ENCODE assay signal across 8 cellular contexts in genomic region chr2:239257511-239257937, GRCh38.
DNase-seq lines count a peak whose midpoint lies in the region; ATAC-seq and TF ChIP-seq lines count a peak whose summit lies in the region.

No MANE protein-coding gene starts in this region.

- peak overlapping the region; percentile 37; the same call in 1 of the 2 replicates for H4K5ac ChIP-seq in IMR-90 (ENCODE audit: low read depth, low read length)

- peak overlapping the region; percentile 48; the same call in 1 of the 2 replicates for H3K18ac ChIP-seq in IMR-90 (ENCODE audit: low read depth, low read length)

- peaks cover 78% of the 10 kb centered on the region for H3K4me1 ChIP-seq in CD8-positive, alpha-beta T cell (ENCODE audit: insufficient read depth, low read length)
- peaks cover 12% of the 10 kb centered on the region for H3K4me1 ChIP-seq in IMR-90 (ENCODE audit: control insufficient read depth, insufficient read depth, low read length)

- peak overlapping the region; percentile 67; the same call in 1 of the 2 replicates for H3K23ac ChIP-seq in IMR-90 (ENCODE audit: low read depth, low read length)

- CTCF ChIA-PET in CD8-positive, alpha-beta T cell (lab: Charles Lee) = no interaction called here
- CTCF ChIA-PET in IMR-90 (lab: Yijun Ruan, JAX) = no interaction called here

- no peak overlapping the region; a peak in 1 of 4 replicates for H4K8ac ChIP-seq in IMR-90 (ENCODE audit: low read depth in 2 of 2, low read length in 2 of 2)

- H3K9me1 ChIP-seq in IMR-90 (ENCODE audit: insufficient read depth, low read length) = peaks cover 14% of the 10 kb centered on the region

- H2BK15ac ChIP-seq in IMR-90 (ENCODE audit: low read depth, low read length) = no peak overlapping the region; the same call in 2 of the 3 replicates

- ATAC-seq in CD8-positive, alpha-beta T cell = peak; percentile 60
- ATAC-seq in IMR-90 (ENCODE audit: low read depth) (peak; percentile 90), GM21717 (IDR thresholded peaks at IDR 0.05; ENCODE audit: unreplicated experiment) (no peak), HG03196 (IDR thresholded peaks at IDR 0.05; ENCODE audit: unreplicated experiment) (no peak)

- peaks cover 10% of the 10 kb centered on the region for H3K9me3 Mint-ChIP-seq in CD8-positive, alpha-beta T cell
- H3K9me3 Mint-ChIP-seq in activated T-helper 1 cell treated with anti-CD3 and anti-CD28 coated beads, Interleukin-12 subunit alpha, Interleukin-12 subunit beta, Interleukin-2, Interleukin-4 antibody, amounts not matched to agents 30 ng/mL and 10 ng/mL and 1 ng/mL, durations not matched to agents 14 hours and 24 hours and 36 hours = peaks cover 9% of the 10 kb centered on the region

- H3K14ac ChIP-seq in IMR-90 (replicated peaks; ENCODE audit: low read depth, low read length) = peak overlapping the region; percentile 53; the same call in 1 of the 2 replicates

- no TSS peak for BruUV-seq in IMR-90 (replicated peaks; lab: Mats Ljungman, UMichigan)

- H3K36me3 Mint-ChIP-seq in CD8-positive, alpha-beta T cell = peaks cover 7% of the 10 kb centered on the region
- H3K36me3 Mint-ChIP-seq in activated T-helper 1 cell treated with anti-CD3 and anti-CD28 coated beads, Interleukin-12 subunit alpha, Interleukin-12 subunit beta, Interleukin-2, Interleukin-4 antibody, amounts not matched to agents 30 ng/mL and 10 ng/mL and 1 ng/mL, durations not matched to agents 14 hours and 24 hours and 36 hours (ENCODE audit: low read depth) = peaks cover 35% of the 10 kb centered on the region

- peak overlapping the region; percentile 53 for H3K27ac Mint-ChIP-seq in CD8-positive, alpha-beta T cell
- peak overlapping the region; percentile 51 for H3K27ac Mint-ChIP-seq in activated T-helper 1 cell treated with anti-CD3 and anti-CD28 coated beads, Interleukin-12 subunit alpha, Interleukin-12 subunit beta, Interleukin-2, Interleukin-4 antibody, amounts not matched to agents 30 ng/mL and 10 ng/mL and 1 ng/mL, durations not matched to agents 14 hours and 24 hours and 36 hours

- H3K4me2 ChIP-seq in IMR-90 (ENCODE audit: low read depth, low read length) = peak overlapping the region; percentile 72

- no peaks in the 10 kb centered on the region; the same call in 1 of the 2 replicates for H4K20me1 ChIP-seq in IMR-90 (ENCODE audit: insufficient read depth, low read length)

- no peak overlapping the region for H3K4me3 ChIP-seq in CD8-positive, alpha-beta T cell (ENCODE audit: low read depth, low read length)
- H3K4me3 ChIP-seq in IMR-90 (ENCODE audit: insufficient read depth, low read depth, low read length) = no peak overlapping the region

- peak overlapping the region; percentile 62 for H2AFZ ChIP-seq in IMR-90 (replicated peaks; ENCODE audit: low read length, poor library complexity)

- H3K9ac ChIP-seq in IMR-90 (ENCODE audit: low read depth, low read length) = no peak overlapping the region

- H3K27me3 Mint-ChIP-seq in CD8-positive, alpha-beta T cell (ENCODE audit: low read depth) = no peaks in the 10 kb centered on the region
- H3K27me3 Mint-ChIP-seq in activated T-helper 1 cell treated with anti-CD3 and anti-CD28 coated beads, Interleukin-12 subunit alpha, Interleukin-12 subunit beta, Interleukin-2, Interleukin-4 antibody, amounts not matched to agents 30 ng/mL and 10 ng/mL and 1 ng/mL, durations not matched to agents 14 hours and 24 hours and 36 hours (ENCODE audit: insufficient read depth) = peaks cover 2% of the 10 kb centered on the region

- intact Hi-C loops in CD8-positive, alpha-beta T cell (cut with DNase I, micrococcal nuclease) = loop anchor here in 1 of 2 experiments (5.0 kb wide), 1 partner anchor 45 kb away; no protein-coding TSS in a partner anchor
- intact Hi-C loops in IMR-90 (cut with micrococcal nuclease) = loop anchor here (2.0 kb wide), 1 partner anchor 71 kb away; no protein-coding TSS in a partner anchor
- intact Hi-C loops in activated T-helper 1 cell treated with anti-CD3 and anti-CD28 coated beads, Interleukin-12 subunit alpha, Interleukin-12 subunit beta, Interleukin-2, Interleukin-4 antibody, amounts not matched to agents 30 ng/mL and 10 ng/mL and 1 ng/mL, durations not matched to agents 14 hours and 24 hours and 36 hours (cut with micrococcal nuclease) = no loop called here

- peak overlapping the region; percentile 66; the same call in 1 of the 2 replicates for H2AK5ac ChIP-seq in IMR-90 (ENCODE audit: low read depth, low read length)

- H3K9me3 ChIP-seq in CD8-positive, alpha-beta T cell (ENCODE audit: low read length) = no peaks in the 10 kb centered on the region
- no peaks in the 10 kb centered on the region; the same call in 1 of the 2 replicates for H3K9me3 ChIP-seq in IMR-90 (ENCODE audit: control insufficient read depth, insufficient read depth, low read length)

- H3K27me3 ChIP-seq in CD8-positive, alpha-beta T cell (ENCODE audit: insufficient read depth, low read length) = no peaks in the 10 kb centered on the region
- no peaks in the 10 kb centered on the region for H3K27me3 ChIP-seq in IMR-90 (ENCODE audit: control insufficient read depth, insufficient read depth, low read length)

- TF ChIP-seq RAD21 in IMR-90 (IDR thresholded peaks at IDR 0.05; ENCODE audit: low read length) = 0 out of 2 replicates have a peak, but pooled peaks have one; percentile 25

- peak overlapping the region; percentile 17 for H4K91ac ChIP-seq in IMR-90 (ENCODE audit: insufficient read depth, low read depth, low read length)

- dilution Hi-C loops in IMR-90 (cut with HindIII; ENCODE audit: low sequenced_read_pairs, unreplicated experiment) = no loop called here

- no peak for TF ChIP-seq POLR2A in IMR-90 (IDR thresholded peaks at IDR 0.05; ENCODE audit: low read depth, low read length)

- no peak overlapping the region for H3K27ac ChIP-seq in CD8-positive, alpha-beta T cell (ENCODE audit: low read depth, low read length)
- peak overlapping the region; percentile 72 for H3K27ac ChIP-seq in IMR-90 (ENCODE audit: insufficient read depth, low read length)

- peak overlapping the region; percentile 78 for H2BK120ac ChIP-seq in IMR-90 (ENCODE audit: low read depth, low read length)

- H2BK5ac ChIP-seq in IMR-90 (ENCODE audit: low read depth, low read length, poor library complexity, severe bottlenecking) = peak overlapping the region; percentile 82

- POLR2A ChIA-PET in CD8-positive, alpha-beta T cell (lab: Charles Lee) = interaction anchor here (0.9 kb wide), 1 partner anchor 140 kb away, joined by 3 read pairs; no protein-coding TSS in a partner anchor
- POLR2A ChIA-PET in IMR-90 (lab: Charles Lee; ENCODE audit: unreplicated experiment) = no interaction called here

- H3K36me3 ChIP-seq in CD8-positive, alpha-beta T cell (ENCODE audit: insufficient read depth, low read length) = no peaks in the 10 kb centered on the region
- H3K36me3 ChIP-seq in IMR-90 (ENCODE audit: control insufficient read depth, insufficient read depth, low read length) = no peaks in the 10 kb centered on the region

- in situ Hi-C loops in IMR-90 (cut with MboI; ENCODE audit: low sequenced_read_pairs) = no loop called here

- peaks cover 34 to 77% of the 10 kb centered on the region in 2 experiments for H3K79me1 ChIP-seq in IMR-90 (ENCODE audit: low read depth in 1 of 2, low read length in 2 of 2)

- peaks cover 88% of the 10 kb centered on the region for H3K4me1 Mint-ChIP-seq in CD8-positive, alpha-beta T cell (ENCODE audit: low read depth)
- H3K4me1 Mint-ChIP-seq in activated T-helper 1 cell treated with anti-CD3 and anti-CD28 coated beads, Interleukin-12 subunit alpha, Interleukin-12 subunit beta, Interleukin-2, Interleukin-4 antibody, amounts not matched to agents 30 ng/mL and 10 ng/mL and 1 ng/mL, durations not matched to agents 14 hours and 24 hours and 36 hours (ENCODE audit: low read depth) = peaks cover 90% of the 10 kb centered on the region

- H3K56ac ChIP-seq in IMR-90 (ENCODE audit: extremely low read depth, insufficient read depth, low read length) = no peak overlapping the region

- H2BK20ac ChIP-seq in IMR-90 (ENCODE audit: low read depth, low read length) = peak overlapping the region; percentile 89

- H2AK9ac ChIP-seq in IMR-90 (replicated peaks; ENCODE audit: low read depth, low read length, poor library complexity) = peak overlapping the region; percentile 67

- H3K4ac ChIP-seq in IMR-90 (ENCODE audit: low read depth, low read length) = peak overlapping the region; percentile 87

- H3K4me3 Mint-ChIP-seq in CD8-positive, alpha-beta T cell = no peak overlapping the region
- peak overlapping the region; percentile 55 for H3K4me3 Mint-ChIP-seq in activated T-helper 1 cell treated with anti-CD3 and anti-CD28 coated beads, Interleukin-12 subunit alpha, Interleukin-12 subunit beta, Interleukin-2, Interleukin-4 antibody, amounts not matched to agents 30 ng/mL and 10 ng/mL and 1 ng/mL, durations not matched to agents 14 hours and 24 hours and 36 hours

- no peak for TF ChIP-seq CTCF in CD8-positive, alpha-beta T cell (IDR thresholded peaks at IDR 0.05)
- no peak for TF ChIP-seq CTCF in IMR-90 (conservative IDR thresholded peaks at IDR 0.05; ENCODE audit: low read depth, low read length)

- no peak for DNase-seq in CD8-positive, alpha-beta T cell
- DNase-seq in IMR-90 (peak; percentile 96), kidney tubule cell (ENCODE audit: low spot score) (peak; percentile 80), mesenteric fat pad (ENCODE audit: low spot score) (no peak), NCI-H510A treated with DMSO at 0.1 percent for 48 hours (lab: John Stamatoyannopoulos, UW) (no peak)
- DNase-seq in activated T-helper 1 cell treated with anti-CD3 and anti-CD28 coated beads, Interleukin-12 subunit alpha, Interleukin-12 subunit beta, Interleukin-2, Interleukin-4 antibody, amounts not matched to agents 30 ng/mL and 10 ng/mL and 1 ng/mL, durations not matched to agents 14 hours and 24 hours and 36 hours (ENCODE audit: low spot score) = no peak

TF ChIP-seq in IMR-90, 13 proteins besides CTCF, POLR2A, EP300 and RAD21 (continues in another document):
- TF ChIP-seq NFE2L2 (IDR thresholded peaks at IDR 0.05; ENCODE audit: low read depth, low read length) (peak; percentile 62; the same call in 1 of the 2 replicates), MAZ (IDR thresholded peaks at IDR 0.05; ENCODE audit: borderline replicate concordance, low read depth, low read length) (peak; percentile 80; the same call in 1 of the 2 replicates), CEBPB (IDR thresholded peaks at IDR 0.05; ENCODE audit: low read depth, low read length) (peak; percentile 74), CHD1 (IDR thresholded peaks at IDR 0.05; ENCODE audit: low read depth, low read length) (no peak), FOS (IDR thresholded peaks at IDR 0.05; ENCODE audit: low read depth, low read length) (peak; percentile 100), SMC3 (IDR thresholded peaks at IDR 0.05; ENCODE audit: low read depth, low read length) (0 out of 2 replicates have a peak, but pooled peaks have one; percentile 7), RFX5 (IDR thresholded peaks at IDR 0.05; ENCODE audit: low read depth, low read length) (no peak), RCOR1 (IDR thresholded peaks at IDR 0.05; ENCODE audit: insufficient replicate concordance, low read length) (no peak)

Comparison
In these comparisons a context has a peak if more than half of its experiments do, and no peak if none do; other contexts are left out.
1. ATAC-seq: peak in CD8-positive, alpha-beta T cell (single experiment) and IMR-90 (single experiment); none in GM21717 (single experiment) and HG03196 (single experiment).
2. DNase-seq: peak in IMR-90 (single experiment) and kidney tubule cell (single experiment); none in CD8-positive, alpha-beta T cell (0 of 7), activated T-helper 1 cell treated with anti-CD3 and anti-CD28 coated beads, Interleukin-12 subunit alpha, Interleukin-12 subunit beta, Interleukin-2, Interleukin-4 antibody, amounts not matched to agents 30 ng/mL and 10 ng/mL and 1 ng/mL, durations not matched to agents 14 hours and 24 hours and 36 hours (single experiment), mesenteric fat pad (single experiment) and NCI-H510A treated with DMSO at 0.1 percent for 48 hours (single experiment).